20 cellular contexts compared by ENCODE assay signal in the genomic region with DNA sequence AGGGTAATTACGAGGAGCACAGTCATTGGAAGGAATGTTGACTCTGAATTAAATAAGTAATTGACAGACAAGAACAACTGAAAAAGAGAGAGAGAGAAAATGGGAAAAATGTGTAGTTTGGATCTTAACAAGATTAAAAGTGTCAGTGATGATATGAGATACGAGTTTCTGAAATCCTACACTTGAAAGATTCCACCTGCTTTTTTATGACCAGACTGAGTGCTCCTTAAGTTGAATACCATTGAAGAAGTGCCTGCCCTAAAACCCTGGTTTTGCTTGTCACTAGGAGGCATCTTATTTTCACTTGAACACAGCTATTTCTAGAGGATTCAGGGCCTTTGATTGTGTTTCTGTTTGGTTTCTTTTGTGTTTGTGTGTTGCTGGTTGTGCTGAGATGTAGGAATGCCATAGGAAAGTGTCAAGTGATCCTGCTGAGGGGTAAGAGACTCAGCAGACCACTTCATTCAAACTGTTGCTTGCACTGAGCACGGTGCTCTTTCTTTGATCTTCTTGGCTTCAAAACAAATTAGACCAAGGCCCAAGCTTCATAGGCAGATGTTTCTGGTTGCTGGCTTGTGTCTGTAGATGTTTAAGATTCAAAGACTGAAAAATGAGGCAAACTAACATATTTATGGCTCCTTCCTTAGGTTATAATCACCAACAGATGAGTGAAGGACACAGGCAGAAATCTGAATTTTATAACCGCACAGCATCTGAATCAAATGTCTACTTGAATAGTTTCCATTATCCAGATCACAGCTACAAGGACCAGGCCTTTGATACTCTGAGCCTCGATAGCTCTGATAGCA. TPM values are rescaled to one million over a fixed set of nuclear protein-coding genes. Genes with fewer than 3 reads are reported as not detected.
A peak's percentile ranks its signal among the peaks of the same experiment; 100 is the strongest.
DNase-seq lines count a peak whose midpoint lies in the region; ATAC-seq and TF ChIP-seq lines count a peak whose summit lies in the region.
"Had no signal": no experiment of that assay in that cellular context is flagged by ENCODE, and none has a peak within 500 bp of the region (broad histone marks: within the 10 kb centered on the region; RNA-seq: fewer than 3 reads in every experiment).

No MANE protein-coding gene starts in this region.

- DNase-seq in HCT116 (ENCODE audit: low read depth, low spot score) (no peak), SK-N-SH (no peak), fibroblast of villous mesenchyme (ENCODE audit: low read depth) (peak; percentile 38)
- no peak for DNase-seq in effector memory CD4-positive, alpha-beta T cell
- DNase-seq: activated CD4-positive, alpha-beta memory T cell treated with anti-CD3 and anti-CD28 coated beads, Interleukin-2, amount 10 ng/mL, durations not matched to agents 7 days and 5 days; activated effector memory CD4-positive, alpha-beta T cell treated with anti-CD3 and anti-CD28 coated beads, Interleukin-2, amount 50 U/mL, for 16 hours; CD4-positive, alpha-beta memory T cell; GDM1; head of caudate nucleus; left lung; NCI-H1436; NCI-H2171; NCI-H526; substantia nigra had no signal

- H2AFZ ChIP-seq in HCT116 (ENCODE audit: low read depth, low read length, poor library complexity, severe bottlenecking) = no peak overlapping the region
- H2AFZ ChIP-seq in SK-N-SH (ENCODE audit: low read depth) = no peak overlapping the region

- H3K4me3 ChIP-seq in HCT116 (replicated peaks in 1 of 2; ENCODE audit: low read depth in 1 of 2, low read length in 2 of 2) = no peak overlapping the region
- H3K4me3 ChIP-seq in SK-N-SH (ENCODE audit: low read depth in 2 of 2, low read length in 1 of 2) = no peak overlapping the region
- H3K4me3 ChIP-seq in fibroblast of villous mesenchyme (ENCODE audit: low read depth, low read length) = no peak overlapping the region
- no peak overlapping the region for H3K4me3 ChIP-seq in subcutaneous abdominal adipose tissue (ENCODE audit: low read depth in 1 of 5, low read length in 5 of 5)
- H3K4me3 ChIP-seq in effector memory CD4-positive, alpha-beta T cell (ENCODE audit: insufficient read depth, low read depth, low read length, poor library complexity, severe bottlenecking) = no peak overlapping the region
- H3K4me3 ChIP-seq: left lung, prostate gland, vagina had no signal

- CTCF ChIA-PET in HCT116 (lab: Charles Lee) (interaction anchor here (1.0 to 1.9 kb wide), 5 partner anchors 9 to 67 kb away, joined by 3 to 6 read pairs (median 3); no protein-coding TSS in a partner anchor), SK-N-SH (lab: Yijun Ruan, JAX) (interaction anchor here (0.7 to 1.6 kb wide), 8 partner anchors 8 to 271 kb away, joined by 3 to 6 read pairs (median 4); no protein-coding TSS in a partner anchor)

- intact Hi-C loops in HCT116 (cut with micrococcal nuclease) = no loop called here

- H3K4me1 ChIP-seq in HCT116 (ENCODE audit: control insufficient read depth in 1 of 2, insufficient read depth in 2 of 2, low read length in 2 of 2) (peaks cover 51 to 69% of the 10 kb centered on the region in 2 experiments), SK-N-SH (ENCODE audit: control insufficient read depth in 1 of 2, insufficient read depth in 2 of 2, low read depth in 1 of 2, low read length in 1 of 2) (peaks cover 0 to 4% of the 10 kb centered on the region in 2 experiments; a peak in 1 of 4 replicates), subcutaneous abdominal adipose tissue (ENCODE audit: control insufficient read depth in 5 of 5, insufficient read depth in 5 of 5, low read length in 5 of 5) (peaks cover 0 to 17% (median 3%) of the 10 kb centered on the region in 5 donors)
- H3K4me1 ChIP-seq in effector memory CD4-positive, alpha-beta T cell (ENCODE audit: control insufficient read depth, insufficient read depth, low read length, poor library complexity, severe bottlenecking) = no peaks in the 10 kb centered on the region
- H3K4me1 ChIP-seq: prostate gland, vagina had no signal

- H3K9ac ChIP-seq in HCT116 (ENCODE audit: low read length) = no peak overlapping the region
- no peak overlapping the region for H3K9ac ChIP-seq in SK-N-SH
- H3K9ac ChIP-seq in subcutaneous abdominal adipose tissue (ENCODE audit: low read length in 5 of 5) = no peak overlapping the region

- H4K20me1 ChIP-seq in HCT116 (ENCODE audit: insufficient read depth) (no peaks in the 10 kb centered on the region), SK-N-SH (ENCODE audit: insufficient read depth) (no peaks in the 10 kb centered on the region)

- ATAC-seq in HCT116 (0 out of 2 replicates have a peak, but pooled peaks have one; percentile 20), GM18505 (IDR thresholded peaks at IDR 0.05; ENCODE audit: unreplicated experiment) (no peak), GM21423 (IDR thresholded peaks at IDR 0.05; ENCODE audit: unreplicated experiment) (no peak)
- ATAC-seq: left lung had no signal

- peak overlapping the region; percentile 85 for H3K27ac ChIP-seq in HCT116 (ENCODE audit: low read depth, low read length)
- H3K27ac ChIP-seq in SK-N-SH (ENCODE audit: low read depth in 2 of 2, low read length in 1 of 2) = peak overlapping the region; percentile 40 to 80; a peak in 3 of 4 replicates
- H3K27ac ChIP-seq in subcutaneous abdominal adipose tissue (ENCODE audit: low read depth, low read length) = peak overlapping the region; percentile 74
- H3K27ac ChIP-seq in effector memory CD4-positive, alpha-beta T cell (ENCODE audit: insufficient read depth, low read length, poor library complexity, severe bottlenecking) = no peak overlapping the region
- H3K27ac ChIP-seq: left lung, prostate gland, vagina had no signal

- H3K36me3 ChIP-seq in HCT116 (ENCODE audit: control insufficient read depth in 1 of 2, insufficient read depth in 2 of 2, low read length in 2 of 2) (peaks cover 6 to 21% of the 10 kb centered on the region in 2 experiments; a peak in 2 of 4 replicates), SK-N-SH (replicated peaks in 1 of 2; ENCODE audit: control insufficient read depth in 1 of 2, insufficient read depth in 2 of 2, low read length in 1 of 2) (peaks cover 10 to 68% of the 10 kb centered on the region in 2 experiments), subcutaneous abdominal adipose tissue (ENCODE audit: control insufficient read depth in 5 of 5, insufficient read depth in 5 of 5, low read length in 5 of 5) (peaks cover 15 to 66% (median 48%) of the 10 kb centered on the region in 5 donors)
- H3K36me3 ChIP-seq in effector memory CD4-positive, alpha-beta T cell (ENCODE audit: control insufficient read depth, insufficient read depth, low read length) = no peaks in the 10 kb centered on the region
- H3K36me3 ChIP-seq: left lung, prostate gland, vagina had no signal

- H3K27me3 ChIP-seq in HCT116 (ENCODE audit: insufficient read depth, low read length) (no peaks in the 10 kb centered on the region), SK-N-SH (ENCODE audit: insufficient read depth) (no peaks in the 10 kb centered on the region), subcutaneous abdominal adipose tissue (ENCODE audit: control insufficient read depth in 5 of 5, insufficient read depth in 4 of 5, low read length in 5 of 5) (no peaks in the 10 kb centered on the region)
- H3K27me3 ChIP-seq in effector memory CD4-positive, alpha-beta T cell (replicated peaks; ENCODE audit: control insufficient read depth, insufficient read depth, low read length, poor library complexity, severe bottlenecking) = no peaks in the 10 kb centered on the region
- H3K27me3 ChIP-seq: left lung, vagina had no signal

- TF ChIP-seq RAD21 in HCT116 (IDR thresholded peaks at IDR 0.05; ENCODE audit: low read depth) (no peak), SK-N-SH (IDR thresholded peaks at IDR 0.05; ENCODE audit: low read length) (no peak)

- POLR2A ChIA-PET in HCT116 (lab: Charles Lee) (interaction anchor here (0.7 to 2.9 kb wide), 5 partner anchors 17 to 59 kb away, joined by 3 to 17 read pairs (median 8); a partner anchor contains a TSS), SK-N-SH (lab: Yijun Ruan, JAX) (no interaction called here)

- no peaks in the 10 kb centered on the region for H3K9me3 ChIP-seq in HCT116 (ENCODE audit: control insufficient read depth in 1 of 2, insufficient read depth in 1 of 2, low read depth in 1 of 2, low read length in 2 of 2)
- H3K9me3 ChIP-seq in SK-N-SH = no peaks in the 10 kb centered on the region
- no peaks in the 10 kb centered on the region for H3K9me3 ChIP-seq in subcutaneous abdominal adipose tissue (ENCODE audit: control insufficient read depth in 5 of 5, low read length in 5 of 5)
- no peaks in the 10 kb centered on the region for H3K9me3 ChIP-seq in effector memory CD4-positive, alpha-beta T cell (ENCODE audit: control insufficient read depth, low read length)
- H3K9me3 ChIP-seq: left lung, prostate gland, vagina had no signal

- 62% methylated on average over 5 of the region's 5 CpGs for WGBS in SK-N-SH (ENCODE audit: low lambda C conversion rate)

- no peak for TF ChIP-seq POLR2A in HCT116 (IDR thresholded peaks at IDR 0.05; ENCODE audit: borderline replicate concordance, extremely low read depth, insufficient read depth, insufficient read length)
- no peak for TF ChIP-seq POLR2A in GM18505 (IDR thresholded peaks at IDR 0.05; ENCODE audit: borderline replicate concordance, extremely low read depth, insufficient read depth, insufficient read length)

- H3F3A ChIP-seq in SK-N-SH (replicated peaks; ENCODE audit: insufficient read depth) = peaks cover 30% of the 10 kb centered on the region

- H3K9me2 ChIP-seq in HCT116 (ENCODE audit: insufficient read depth) (no peaks in the 10 kb centered on the region), SK-N-SH (no peaks in the 10 kb centered on the region)

- TF ChIP-seq CTCF in HCT116 (IDR thresholded peaks at IDR 0.05 in 2 of 3, conservative IDR thresholded peaks at IDR 0.05 in 1 of 3; ENCODE audit: borderline replicate concordance in 1 of 3, insufficient read depth in 1 of 3, low read depth in 2 of 3, low read length in 2 of 3) (no peak), SK-N-SH (IDR thresholded peaks at IDR 0.05) (no peak), fibroblast of villous mesenchyme (IDR thresholded peaks at IDR 0.05; ENCODE audit: insufficient read depth, low read depth, low read length) (no peak)

- H3K4me2 ChIP-seq in HCT116 (ENCODE audit: low read length) = no peak overlapping the region
- H3K4me2 ChIP-seq in SK-N-SH = no peak overlapping the region

- no TSS peak for BruUV-seq in HCT116 (replicated peaks; lab: Mats Ljungman, UMichigan)

- TF ChIP-seq EP300 in SK-N-SH (IDR thresholded peaks at IDR 0.05; ENCODE audit: borderline replicate concordance in 1 of 2, low read depth in 1 of 2, low read length in 1 of 2) = 0 out of 4 replicates have a peak, but pooled peaks of 1 of the 2 experiments have one; percentile 15

- RAD21 ChIA-PET in HCT116 (lab: Charles Lee; ENCODE audit: low non-redundant PET in 1 of 2, low total read pairs in 2 of 2, uncharacterized antibody in 2 of 2, unreplicated experiment in 2 of 2) = no interaction called here

- peaks cover 3% of the 10 kb centered on the region; the same call in 1 of the 2 replicates for H3K79me2 ChIP-seq in HCT116 (ENCODE audit: insufficient read depth, low read length)
- no peaks in the 10 kb centered on the region for H3K79me2 ChIP-seq in SK-N-SH (ENCODE audit: insufficient read depth)

RNA-seq across cellular contexts. Expression of a gene that starts 17.2 kb away (rescaled TPM):
- 295 TPM for total RNA-seq in HCT116 (2021; ENCODE audit: unreplicated experiment)
- 142 and 150 TPM in 2 replicates for polyA plus RNA-seq in HCT116 (2012)
- 14.8 and 18.3 TPM in 2 replicates for polyA plus RNA-seq in SK-N-SH (2012; rRNA removed)
- polyA plus RNA-seq in SK-N-SH (2012; cell fraction: cytosol; rRNA removed) = 21.0 and 22.0 TPM in 2 replicates
- polyA plus RNA-seq in SK-N-SH (2012; cell fraction: nucleus; rRNA removed) = 6.4 and 16.8 TPM in 2 replicates
- total RNA-seq in fibroblast of villous mesenchyme = 20.3 and 38.0 TPM in 2 replicates

RNA-seq across cellular contexts. Expression of a gene that starts 37.1 kb away (rescaled TPM):
- total RNA-seq in HCT116 (2021; ENCODE audit: unreplicated experiment) (0.64 TPM), fibroblast of villous mesenchyme (under 0.01 TPM in 1 of 2 replicates, not detected in the other)
- 0.35 and 0.47 TPM in 2 replicates for polyA plus RNA-seq in HCT116 (2012)
- polyA plus RNA-seq in SK-N-SH (2012; rRNA removed) = 19.6 and 24.2 TPM in 2 replicates
- polyA plus RNA-seq in SK-N-SH (2012; cell fraction: cytosol; rRNA removed) = 17.9 and 22.6 TPM in 2 replicates
- polyA plus RNA-seq in SK-N-SH (2012; cell fraction: nucleus; rRNA removed) = 16.1 and 16.2 TPM in 2 replicates
- total RNA-seq: CD4-positive, alpha-beta memory T cell; mononuclear cell had no signal
- polyA plus RNA-seq: CD4-positive, alpha-beta memory T cell had no signal
